8 cellular contexts compared by ENCODE assay signal in the genomic region with DNA sequence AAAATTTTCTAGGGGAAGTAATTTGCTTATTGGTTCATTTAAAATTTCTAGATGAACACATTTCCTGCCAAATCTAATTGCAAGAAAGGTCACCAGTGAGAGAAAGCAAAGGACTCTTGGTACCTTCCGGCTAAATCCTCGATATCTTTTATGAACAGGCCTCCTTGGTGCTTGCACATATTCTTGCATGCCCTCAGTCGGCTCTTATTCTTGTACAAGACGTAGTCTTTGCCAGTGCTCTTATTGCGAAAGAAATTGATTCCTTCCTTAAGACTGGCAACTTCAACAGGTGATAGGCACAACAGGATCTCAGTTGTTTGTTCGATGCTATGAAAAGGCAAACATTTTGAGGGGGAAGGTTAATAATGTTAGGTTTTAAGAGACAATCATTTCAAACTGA.
A peak's percentile ranks its signal among the peaks of the same experiment; 100 is the strongest.
DNase-seq lines count a peak whose midpoint lies in the region; ATAC-seq and TF ChIP-seq lines count a peak whose summit lies in the region.

No MANE protein-coding gene starts in this region.

- H3K9ac ChIP-seq in endocrine pancreas (ENCODE audit: control insufficient read depth, insufficient read depth, low read length) = no peak overlapping the region

- H3K4me3 ChIP-seq in GM12875 (ENCODE audit: low read depth, low read length) = peak overlapping the region; percentile 23
- peak overlapping the region; percentile 27 to 51 (median 44) for H3K4me3 ChIP-seq in Peyer's patch
- peak overlapping the region; percentile 80 for H3K4me3 ChIP-seq in endocrine pancreas (ENCODE audit: control insufficient read depth, insufficient read depth, low read length)
- H3K4me3 ChIP-seq in psoas muscle = peak overlapping the region; percentile 64

- DNase-seq in Peyer's patch = peak in 1 of 3 donors; percentile 21
- no peak for DNase-seq in psoas muscle
- DNase-seq in NCI-H2107 treated with DMSO at 0.1 percent for 48 hours (lab: John Stamatoyannopoulos, UW; ENCODE audit: unreplicated experiment) = no peak
- DNase-seq in NCI-H510A treated with DMSO at 0.1 percent for 48 hours (lab: John Stamatoyannopoulos, UW) = no peak

- TF ChIP-seq POLR2A in Peyer's patch (IDR thresholded peaks at IDR 0.05) = no peak

- H3K27ac ChIP-seq in Peyer's patch (peak overlapping the region; percentile 77 to 87 (median 86)), psoas muscle (peak overlapping the region; percentile 75)

- H3K36me3 ChIP-seq in Peyer's patch = no peaks in the 10 kb centered on the region
- no peaks in the 10 kb centered on the region for H3K36me3 ChIP-seq in endocrine pancreas (ENCODE audit: control insufficient read depth, insufficient read depth, low read length)
- no peaks in the 10 kb centered on the region for H3K36me3 ChIP-seq in psoas muscle (ENCODE audit: insufficient read depth in 1 of 2, low read depth in 1 of 2)

- intact Hi-C loops in psoas muscle (cut with DNase I) = no loop called here

- H3K9me3 ChIP-seq in Peyer's patch (no peaks in the 10 kb centered on the region), endocrine pancreas (ENCODE audit: control insufficient read depth, low read length) (no peaks in the 10 kb centered on the region), psoas muscle (no peaks in the 10 kb centered on the region)

- TF ChIP-seq CTCF in GM12875 (IDR thresholded peaks at IDR 0.05; ENCODE audit: borderline replicate concordance, insufficient read depth, low read depth, low read length) = no peak
- no peak for TF ChIP-seq CTCF in Peyer's patch (IDR thresholded peaks at IDR 0.05)
- no peak for TF ChIP-seq CTCF in psoas muscle (IDR thresholded peaks at IDR 0.05)

- ATAC-seq in psoas muscle (peak in 1 of 4 donors; percentile 38), HG02588 (IDR thresholded peaks at IDR 0.05; ENCODE audit: unreplicated experiment) (no peak), GM19463 (IDR thresholded peaks at IDR 0.05; ENCODE audit: unreplicated experiment) (no peak)

- H3K27me3 ChIP-seq in Peyer's patch = no peaks in the 10 kb centered on the region
- H3K27me3 ChIP-seq in endocrine pancreas (ENCODE audit: control insufficient read depth, insufficient read depth, low read length) = no peaks in the 10 kb centered on the region
- H3K27me3 ChIP-seq in psoas muscle (ENCODE audit: insufficient read depth in 3 of 3, low read length in 2 of 3) = no peaks in the 10 kb centered on the region

- H3K4me1 ChIP-seq in Peyer's patch (peaks cover 0 to 9% (median 0%) of the 10 kb centered on the region in 4 donors), endocrine pancreas (ENCODE audit: control insufficient read depth, insufficient read depth, low read length) (no peaks in the 10 kb centered on the region), psoas muscle (peaks cover 7% of the 10 kb centered on the region)

- WGBS in psoas muscle, 3 donors = 22 to 55% (median 31%) methylated on average over 6 of the region's 6 CpGs

Comparison
In these comparisons a context has a peak if more than half of its experiments do, and no peak if none do; other contexts are left out.
1. H3K4me3 ChIP-seq: peak in every context shown above with its lines; median percentile 80 in endocrine pancreas; 64 in psoas muscle; 44 in Peyer's patch; 23 in GM12875.